In genomic region chr7:50655020-50655419, GRCh38 we compare ENCODE assay signal across 12 cellular contexts.
"Had no signal": no experiment of that assay in that cellular context is flagged by ENCODE, and none has a peak within 500 bp of the region (broad histone marks: within the 10 kb centered on the region; RNA-seq: fewer than 3 reads in every experiment).

No MANE protein-coding gene starts in this region.

- DNase-seq: activated naive CD4-positive, alpha-beta T cell; activated naive CD8-positive, alpha-beta T cell treated with anti-CD3 and anti-CD28 coated beads, Interleukin-2, amount 50 U/mL, for 24 hours; activated T-cell treated with anti-CD3 and anti-CD28 coated beads, Interleukin-2, amount 50 U/mL, for 72 hours; caudate nucleus; colonic mucosa; effector CD4-positive, alpha-beta T cell; hypothalamus; mesenchymal stem cell; stimulated activated naive CD4-positive, alpha-beta T cell had no signal

- H3K4me3 ChIP-seq: colonic mucosa, ovary, suprapubic skin had no signal

- H3K9me3 ChIP-seq: colonic mucosa, ovary, suprapubic skin had no signal

- H3K36me3 ChIP-seq: colonic mucosa, ovary, suprapubic skin had no signal

- H3K4me1 ChIP-seq: colonic mucosa had no signal

- H3K27ac ChIP-seq: ovary had no signal

- ATAC-seq: activated CD4-positive, CD25-positive, alpha-beta regulatory T cell treated with anti-CD3 and anti-CD28 coated beads, Interleukin-2, amount 50 U/mL, for 24 hours; activated naive CD8-positive, alpha-beta T cell treated with anti-CD3 and anti-CD28 coated beads, Interleukin-2, amount 50 U/mL, for 24 hours; activated T-cell treated with anti-CD3 and anti-CD28 coated beads, Interleukin-2, amount 50 U/mL, for 72 hours had no signal

- H3K27me3 ChIP-seq: colonic mucosa, ovary, suprapubic skin had no signal
